Comparison of ENCODE assay signal across 9 cellular contexts in the genomic region with DNA sequence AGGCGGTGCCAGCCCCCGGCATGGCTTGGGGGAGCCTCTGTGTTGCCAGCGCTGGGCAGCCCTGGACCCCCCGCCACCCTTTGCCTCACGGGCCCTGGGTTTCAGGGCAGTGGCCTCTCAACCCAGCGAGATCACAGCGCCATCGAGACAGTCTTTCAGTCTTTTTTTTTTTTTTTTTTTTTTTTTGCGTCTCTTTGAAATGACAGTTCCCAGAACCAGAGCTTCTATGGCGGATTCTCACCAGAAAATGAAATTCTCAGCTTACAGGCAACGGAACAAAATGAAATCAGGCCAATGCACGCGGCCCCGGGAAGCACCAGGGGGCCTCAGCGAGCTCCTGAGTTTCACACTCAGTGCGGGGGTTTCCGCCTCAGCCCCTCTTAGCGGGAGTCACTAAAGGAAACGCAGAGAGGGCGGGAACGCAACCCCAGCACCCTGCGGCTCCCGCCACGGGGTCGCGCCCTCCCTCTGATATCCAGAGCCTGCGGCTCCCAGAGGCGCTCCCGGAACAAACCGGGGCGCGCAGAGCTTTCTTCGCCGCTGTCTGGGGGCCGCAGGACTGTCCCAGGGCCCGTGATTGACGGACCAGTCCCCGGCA. TPM values are rescaled to one million over a fixed set of nuclear protein-coding genes. Genes with fewer than 3 reads are reported as not detected.
DNase-seq lines count a peak whose midpoint lies in the region; ATAC-seq, FAIRE-seq and TF ChIP-seq lines count a peak whose summit lies in the region.
"Had no signal": no experiment of that assay in that cellular context is flagged by ENCODE, and none has a peak within 500 bp of the region (broad histone marks: within the 10 kb centered on the region; RNA-seq: fewer than 3 reads in every experiment).

No MANE protein-coding gene starts in this region.

- peaks cover 25% of the 10 kb centered on the region for H3K27me3 Mint-ChIP-seq in activated B cell treated with CpG ODN at 0.5 μM for 24 hours

- peaks cover 38% of the 10 kb centered on the region for H3K27me3 ChIP-seq in keratinocyte (ENCODE audit: control insufficient read depth, extremely low read depth, insufficient read depth, low read length)

- no peak overlapping the region for H3K27ac ChIP-seq in keratinocyte (ENCODE audit: control insufficient read depth, insufficient read depth, low read length)

- no peaks in the 10 kb centered on the region for H3K36me3 ChIP-seq in keratinocyte (ENCODE audit: control insufficient read depth in 2 of 2, extremely low read depth in 1 of 2, insufficient read depth in 2 of 2, low read length in 2 of 2)

- H3K4me3 ChIP-seq in cardiac fibroblast (replicated peaks in 1 of 2; ENCODE audit: low read depth in 2 of 2, low read length in 2 of 2) (peak overlapping the region; percentile 33 to 47), keratinocyte (ENCODE audit: control insufficient read depth in 2 of 3, extremely low read depth in 1 of 3, insufficient read depth in 2 of 3, low read depth in 1 of 3, low read length in 3 of 3) (peak overlapping the region; percentile 6 to 61 (median 18))

- FAIRE-seq in keratinocyte (lab: Jason Lieb, UNC) = no peak
- FAIRE-seq: A204.1 had no signal

- POLR2A ChIA-PET in activated B cell treated with CpG ODN at 0.5 μM for 24 hours (lab: Charles Lee) = no interaction called here

- dilution Hi-C loops in keratinocyte (cut with MboI; ENCODE audit: extremely low pct_ligation_motif_present, low sequenced_read_pairs) = no loop called here

- peak overlapping the region; percentile 87 for H3K4me2 ChIP-seq in keratinocyte (ENCODE audit: control insufficient read depth, extremely low read depth, insufficient read depth, low read depth, low read length)

- no peaks in the 10 kb centered on the region for H3K79me2 ChIP-seq in keratinocyte (ENCODE audit: control insufficient read depth, insufficient read depth, low read length)

- H3K4me1 ChIP-seq in keratinocyte (ENCODE audit: control insufficient read depth, extremely low read depth, insufficient read depth, low read length) = peaks cover 22% of the 10 kb centered on the region

- CTCF ChIA-PET in activated B cell treated with CpG ODN at 0.5 μM for 24 hours (lab: Charles Lee) = interaction anchor here (1.0 to 1.1 kb wide), 2 partner anchors 19 to 170 kb away, joined by 3 to 4 read pairs; no protein-coding TSS in a partner anchor

- intact Hi-C loops in activated B cell treated with CpG ODN at 0.5 μM for 24 hours (cut with micrococcal nuclease) = loop anchor here (5.0 kb wide), 3 partner anchors 174 to 354 kb away; a partner anchor contains a TSS

- DNase-seq in DMS153 (lab: John Stamatoyannopoulos, UW) = peak; percentile 13
- no peak for DNase-seq in DMS153 treated with DMSO at 0.1 percent for 48 hours (lab: John Stamatoyannopoulos, UW; ENCODE audit: unreplicated experiment)
- peak; percentile 90 for DNase-seq in NCI-H1092 treated with DMSO at 0.1 percent for 48 hours (lab: John Stamatoyannopoulos, UW)
- peak; percentile 54 for DNase-seq in activated B cell treated with CpG ODN at 0.5 μM for 24 hours
- DNase-seq in cardiac fibroblast (ENCODE audit: low read depth in 2 of 2) = peak; percentile 90 to 93
- DNase-seq in keratinocyte (ENCODE audit: low read depth, low spot score) = no peak
- peak; percentile 51 to 61 (median 52) for DNase-seq in stimulated activated CD4-positive, alpha-beta T cell treated with anti-CD3 and anti-CD28 coated beads, Interleukin-12 subunit alpha, Interleukin-12 subunit beta, amount 100 ng/mL, for 48 hours (ENCODE audit: low read depth in 2 of 3, low spot score in 1 of 3)

- H3K36me3 Mint-ChIP-seq in activated B cell treated with CpG ODN at 0.5 μM for 24 hours (ENCODE audit: low read depth) = no peaks in the 10 kb centered on the region

- peak overlapping the region; percentile 54 for H3K9ac ChIP-seq in keratinocyte (ENCODE audit: control insufficient read depth, extremely low read depth, insufficient read depth, low read length)

- peaks cover 6% of the 10 kb centered on the region for H3K4me1 Mint-ChIP-seq in activated B cell treated with CpG ODN at 0.5 μM for 24 hours

- no peaks in the 10 kb centered on the region for H4K20me1 ChIP-seq in keratinocyte (ENCODE audit: control insufficient read depth, extremely low read depth, insufficient read depth, low read length)

- ATAC-seq in activated B cell treated with CpG ODN at 0.5 μM for 24 hours (ENCODE audit: low read depth) = peak; percentile 87
- ATAC-seq in HG02938 (IDR thresholded peaks at IDR 0.05; ENCODE audit: unreplicated experiment) = no peak

- H3K9me3 Mint-ChIP-seq in activated B cell treated with CpG ODN at 0.5 μM for 24 hours = no peaks in the 10 kb centered on the region

- no peaks in the 10 kb centered on the region for H3K9me3 ChIP-seq in keratinocyte (ENCODE audit: control insufficient read depth, low read depth, low read length)

- no peak overlapping the region for H3K27ac Mint-ChIP-seq in activated B cell treated with CpG ODN at 0.5 μM for 24 hours

- H3K9me1 ChIP-seq in keratinocyte (ENCODE audit: control insufficient read depth, extremely low read depth, insufficient read depth, low read length) = no peaks in the 10 kb centered on the region

- H2AFZ ChIP-seq in keratinocyte (ENCODE audit: control insufficient read depth, low read length) = peak overlapping the region; percentile 82

- H3K4me3 Mint-ChIP-seq in activated B cell treated with CpG ODN at 0.5 μM for 24 hours = peak overlapping the region; percentile 82

- TF ChIP-seq CTCF in activated B cell treated with CpG ODN at 0.5 μM for 24 hours (IDR thresholded peaks at IDR 0.05) (no peak), cardiac fibroblast (IDR thresholded peaks at IDR 0.05; ENCODE audit: low read depth, low read length) (peak; percentile 83), keratinocyte (optimal IDR thresholded peaks at IDR 0.05 in 1 of 3, IDR thresholded peaks at IDR 0.05 in 1 of 3, conservative IDR thresholded peaks at IDR 0.05 in 1 of 3; ENCODE audit: extremely low read depth in 1 of 3, insufficient read depth in 2 of 3, low read length in 3 of 3) (peak; percentile 55 to 78 (median 60))

RNA-seq across cellular contexts. Expression of a gene that starts 8.0 kb away (rescaled TPM):
- 0.11 TPM in 1 of 2 replicates, not detected in the other for total RNA-seq in activated B cell treated with CpG ODN at 0.5 μM for 24 hours
- 2.5 to 6.5 TPM (median 4.2 TPM) in 3 replicates for polyA plus RNA-seq in keratinocyte
- 0.87 TPM for polyA plus RNA-seq in keratinocyte (2011; ENCODE audit: low read depth)
- 1.8 and 5.0 TPM in 2 replicates for polyA plus RNA-seq in keratinocyte (2011; cell fraction: cytosol; rRNA removed)
- 27.3 and 48.1 TPM in 2 replicates for polyA plus RNA-seq in keratinocyte (2011; cell fraction: nucleus; rRNA removed)
- polyA plus RNA-seq in keratinocyte (2012; ENCODE audit: low replicate concordance) = 2.4 and 6.6 TPM in 2 replicates
- polyA minus RNA-seq in keratinocyte = 2.8 to 8.7 TPM (median 4.2 TPM) in 3 replicates
- 11.1 TPM for polyA minus RNA-seq in keratinocyte (2011; cell fraction: cytosol; rRNA and poly(A)+ RNA removed)
- polyA minus RNA-seq in keratinocyte (2011; cell fraction: nucleus; rRNA and poly(A)+ RNA removed) = 24.0 and 32.5 TPM in 2 replicates

Comparison
In these comparisons a context has a peak if more than half of its experiments do, and no peak if none do; other contexts are left out.
1. DNase-seq: peak in DMS153 (single experiment), NCI-H1092 treated with DMSO at 0.1 percent for 48 hours (single experiment), activated B cell treated with CpG ODN at 0.5 μM for 24 hours (single experiment), cardiac fibroblast (2 of 2) and stimulated activated CD4-positive, alpha-beta T cell treated with anti-CD3 and anti-CD28 coated beads, Interleukin-12 subunit alpha, Interleukin-12 subunit beta, amount 100 ng/mL, for 48 hours (3 of 3); none in DMS153 treated with DMSO at 0.1 percent for 48 hours (single experiment) and keratinocyte (single experiment).